1 cellular context compared by ENCODE assay signal in the genomic region with DNA sequence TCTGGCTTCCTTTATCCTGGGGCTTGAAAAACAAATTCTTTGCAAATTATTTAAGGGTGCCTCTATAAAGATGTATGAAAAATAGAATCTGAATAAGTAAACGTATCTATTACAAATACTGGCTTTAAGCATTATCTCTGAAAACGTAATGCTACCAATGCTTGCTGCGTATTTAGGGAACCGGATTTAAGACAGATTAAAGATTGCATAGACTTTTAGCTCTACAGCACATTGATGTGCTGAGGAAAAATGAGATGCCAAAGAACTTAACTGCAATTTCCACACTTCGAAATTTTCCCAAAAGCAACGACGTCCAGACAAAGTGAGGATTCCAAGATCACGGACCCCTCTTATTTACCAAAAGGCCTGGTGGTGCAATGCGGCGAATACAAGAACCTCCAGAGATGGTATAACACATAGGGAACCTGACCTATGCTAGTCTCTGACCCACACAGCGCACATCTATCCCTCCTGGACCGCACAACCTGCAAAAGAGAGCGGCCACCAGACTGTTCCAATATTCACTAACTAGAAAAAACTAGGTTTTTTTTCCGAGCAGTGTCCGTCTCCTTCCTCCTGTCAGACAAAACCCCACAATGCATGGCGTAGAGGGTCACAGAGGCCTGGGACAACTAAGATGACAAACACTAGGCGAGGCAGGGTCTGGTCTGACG.
TF ChIP-seq lines count a peak whose summit lies in the region.

No MANE protein-coding gene starts in this region.

TF ChIP-seq in K562, 482 proteins besides CTCF, POLR2A, EP300 and RAD21 (continued from another document and continues in another):
- TF ChIP-seq ZBTB40 (IDR thresholded peaks at IDR 0.05) (peak; percentile 22; the same call in 1 of the 2 replicates), ZBTB40 (CRISPR knock-in tag; IDR thresholded peaks at IDR 0.05) (no peak), RCOR1 (IDR thresholded peaks at IDR 0.05; ENCODE audit: borderline replicate concordance in 1 of 2, low read depth in 2 of 2, low read length in 2 of 2) (no peak), ZNF384 (IDR thresholded peaks at IDR 0.05; ENCODE audit: low read depth, low read length) (no peak), ARHGAP35 (IDR thresholded peaks at IDR 0.05; ENCODE audit: partially characterized antibody) (no peak), SNIP1 (IDR thresholded peaks at IDR 0.05; ENCODE audit: low read depth) (no peak), MEF2A (IDR thresholded peaks at IDR 0.05; ENCODE audit: control insufficient read depth, low read depth, low read length) (no peak), ZNF24 (IDR thresholded peaks at IDR 0.05) (0 out of 2 replicates have a peak, but pooled peaks have one; percentile 60), ZNF174 (CRISPR knock-in tag; IDR thresholded peaks at IDR 0.05) (no peak), ZBTB26 (CRISPR knock-in tag; IDR thresholded peaks at IDR 0.05) (no peak), BRD9 (IDR thresholded peaks at IDR 0.05; ENCODE audit: low read depth, partially characterized antibody) (peak; percentile 56), JUNB (CRISPR knock-in tag; conservative IDR thresholded peaks at IDR 0.05) (no peak), IRF2 (CRISPR knock-in tag; IDR thresholded peaks at IDR 0.05) (no peak), ZNF232 (CRISPR knock-in tag; IDR thresholded peaks at IDR 0.05) (0 out of 2 replicates have a peak, but pooled peaks have one; percentile 4)
- TF ChIP-seq, protein P1, sequence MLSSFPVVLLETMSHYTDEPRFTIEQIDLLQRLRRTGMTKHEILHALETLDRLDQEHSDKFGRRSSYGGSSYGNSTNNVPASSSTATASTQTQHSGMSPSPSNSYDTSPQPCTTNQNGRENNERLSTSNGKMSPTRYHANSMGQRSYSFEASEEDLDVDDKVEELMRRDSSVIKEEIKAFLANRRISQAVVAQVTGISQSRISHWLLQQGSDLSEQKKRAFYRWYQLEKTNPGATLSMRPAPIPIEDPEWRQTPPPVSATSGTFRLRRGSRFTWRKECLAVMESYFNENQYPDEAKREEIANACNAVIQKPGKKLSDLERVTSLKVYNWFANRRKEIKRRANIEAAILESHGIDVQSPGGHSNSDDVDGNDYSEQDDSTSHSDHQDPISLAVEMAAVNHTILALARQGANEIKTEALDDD (IDR thresholded peaks at IDR 0.05): 0 out of 2 replicates have a peak, but pooled peaks have one; percentile 39
- TF ChIP-seq, protein P2, sequence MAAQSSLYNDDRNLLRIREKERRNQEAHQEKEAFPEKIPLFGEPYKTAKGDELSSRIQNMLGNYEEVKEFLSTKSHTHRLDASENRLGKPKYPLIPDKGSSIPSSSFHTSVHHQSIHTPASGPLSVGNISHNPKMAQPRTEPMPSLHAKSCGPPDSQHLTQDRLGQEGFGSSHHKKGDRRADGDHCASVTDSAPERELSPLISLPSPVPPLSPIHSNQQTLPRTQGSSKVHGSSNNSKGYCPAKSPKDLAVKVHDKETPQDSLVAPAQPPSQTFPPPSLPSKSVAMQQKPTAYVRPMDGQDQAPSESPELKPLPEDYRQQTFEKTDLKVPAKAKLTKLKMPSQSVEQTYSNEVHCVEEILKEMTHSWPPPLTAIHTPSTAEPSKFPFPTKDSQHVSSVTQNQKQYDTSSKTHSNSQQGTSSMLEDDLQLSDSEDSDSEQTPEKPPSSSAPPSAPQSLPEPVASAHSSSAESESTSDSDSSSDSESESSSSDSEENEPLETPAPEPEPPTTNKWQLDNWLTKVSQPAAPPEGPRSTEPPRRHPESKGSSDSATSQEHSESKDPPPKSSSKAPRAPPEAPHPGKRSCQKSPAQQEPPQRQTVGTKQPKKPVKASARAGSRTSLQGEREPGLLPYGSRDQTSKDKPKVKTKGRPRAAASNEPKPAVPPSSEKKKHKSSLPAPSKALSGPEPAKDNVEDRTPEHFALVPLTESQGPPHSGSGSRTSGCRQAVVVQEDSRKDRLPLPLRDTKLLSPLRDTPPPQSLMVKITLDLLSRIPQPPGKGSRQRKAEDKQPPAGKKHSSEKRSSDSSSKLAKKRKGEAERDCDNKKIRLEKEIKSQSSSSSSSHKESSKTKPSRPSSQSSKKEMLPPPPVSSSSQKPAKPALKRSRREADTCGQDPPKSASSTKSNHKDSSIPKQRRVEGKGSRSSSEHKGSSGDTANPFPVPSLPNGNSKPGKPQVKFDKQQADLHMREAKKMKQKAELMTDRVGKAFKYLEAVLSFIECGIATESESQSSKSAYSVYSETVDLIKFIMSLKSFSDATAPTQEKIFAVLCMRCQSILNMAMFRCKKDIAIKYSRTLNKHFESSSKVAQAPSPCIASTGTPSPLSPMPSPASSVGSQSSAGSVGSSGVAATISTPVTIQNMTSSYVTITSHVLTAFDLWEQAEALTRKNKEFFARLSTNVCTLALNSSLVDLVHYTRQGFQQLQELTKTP (IDR thresholded peaks at IDR 0.05; ENCODE audit: low read depth in 1 of 2, partially characterized antibody in 2 of 2): peak in 1 of 2 experiments; percentile 55
- TF ChIP-seq, protein P3, sequence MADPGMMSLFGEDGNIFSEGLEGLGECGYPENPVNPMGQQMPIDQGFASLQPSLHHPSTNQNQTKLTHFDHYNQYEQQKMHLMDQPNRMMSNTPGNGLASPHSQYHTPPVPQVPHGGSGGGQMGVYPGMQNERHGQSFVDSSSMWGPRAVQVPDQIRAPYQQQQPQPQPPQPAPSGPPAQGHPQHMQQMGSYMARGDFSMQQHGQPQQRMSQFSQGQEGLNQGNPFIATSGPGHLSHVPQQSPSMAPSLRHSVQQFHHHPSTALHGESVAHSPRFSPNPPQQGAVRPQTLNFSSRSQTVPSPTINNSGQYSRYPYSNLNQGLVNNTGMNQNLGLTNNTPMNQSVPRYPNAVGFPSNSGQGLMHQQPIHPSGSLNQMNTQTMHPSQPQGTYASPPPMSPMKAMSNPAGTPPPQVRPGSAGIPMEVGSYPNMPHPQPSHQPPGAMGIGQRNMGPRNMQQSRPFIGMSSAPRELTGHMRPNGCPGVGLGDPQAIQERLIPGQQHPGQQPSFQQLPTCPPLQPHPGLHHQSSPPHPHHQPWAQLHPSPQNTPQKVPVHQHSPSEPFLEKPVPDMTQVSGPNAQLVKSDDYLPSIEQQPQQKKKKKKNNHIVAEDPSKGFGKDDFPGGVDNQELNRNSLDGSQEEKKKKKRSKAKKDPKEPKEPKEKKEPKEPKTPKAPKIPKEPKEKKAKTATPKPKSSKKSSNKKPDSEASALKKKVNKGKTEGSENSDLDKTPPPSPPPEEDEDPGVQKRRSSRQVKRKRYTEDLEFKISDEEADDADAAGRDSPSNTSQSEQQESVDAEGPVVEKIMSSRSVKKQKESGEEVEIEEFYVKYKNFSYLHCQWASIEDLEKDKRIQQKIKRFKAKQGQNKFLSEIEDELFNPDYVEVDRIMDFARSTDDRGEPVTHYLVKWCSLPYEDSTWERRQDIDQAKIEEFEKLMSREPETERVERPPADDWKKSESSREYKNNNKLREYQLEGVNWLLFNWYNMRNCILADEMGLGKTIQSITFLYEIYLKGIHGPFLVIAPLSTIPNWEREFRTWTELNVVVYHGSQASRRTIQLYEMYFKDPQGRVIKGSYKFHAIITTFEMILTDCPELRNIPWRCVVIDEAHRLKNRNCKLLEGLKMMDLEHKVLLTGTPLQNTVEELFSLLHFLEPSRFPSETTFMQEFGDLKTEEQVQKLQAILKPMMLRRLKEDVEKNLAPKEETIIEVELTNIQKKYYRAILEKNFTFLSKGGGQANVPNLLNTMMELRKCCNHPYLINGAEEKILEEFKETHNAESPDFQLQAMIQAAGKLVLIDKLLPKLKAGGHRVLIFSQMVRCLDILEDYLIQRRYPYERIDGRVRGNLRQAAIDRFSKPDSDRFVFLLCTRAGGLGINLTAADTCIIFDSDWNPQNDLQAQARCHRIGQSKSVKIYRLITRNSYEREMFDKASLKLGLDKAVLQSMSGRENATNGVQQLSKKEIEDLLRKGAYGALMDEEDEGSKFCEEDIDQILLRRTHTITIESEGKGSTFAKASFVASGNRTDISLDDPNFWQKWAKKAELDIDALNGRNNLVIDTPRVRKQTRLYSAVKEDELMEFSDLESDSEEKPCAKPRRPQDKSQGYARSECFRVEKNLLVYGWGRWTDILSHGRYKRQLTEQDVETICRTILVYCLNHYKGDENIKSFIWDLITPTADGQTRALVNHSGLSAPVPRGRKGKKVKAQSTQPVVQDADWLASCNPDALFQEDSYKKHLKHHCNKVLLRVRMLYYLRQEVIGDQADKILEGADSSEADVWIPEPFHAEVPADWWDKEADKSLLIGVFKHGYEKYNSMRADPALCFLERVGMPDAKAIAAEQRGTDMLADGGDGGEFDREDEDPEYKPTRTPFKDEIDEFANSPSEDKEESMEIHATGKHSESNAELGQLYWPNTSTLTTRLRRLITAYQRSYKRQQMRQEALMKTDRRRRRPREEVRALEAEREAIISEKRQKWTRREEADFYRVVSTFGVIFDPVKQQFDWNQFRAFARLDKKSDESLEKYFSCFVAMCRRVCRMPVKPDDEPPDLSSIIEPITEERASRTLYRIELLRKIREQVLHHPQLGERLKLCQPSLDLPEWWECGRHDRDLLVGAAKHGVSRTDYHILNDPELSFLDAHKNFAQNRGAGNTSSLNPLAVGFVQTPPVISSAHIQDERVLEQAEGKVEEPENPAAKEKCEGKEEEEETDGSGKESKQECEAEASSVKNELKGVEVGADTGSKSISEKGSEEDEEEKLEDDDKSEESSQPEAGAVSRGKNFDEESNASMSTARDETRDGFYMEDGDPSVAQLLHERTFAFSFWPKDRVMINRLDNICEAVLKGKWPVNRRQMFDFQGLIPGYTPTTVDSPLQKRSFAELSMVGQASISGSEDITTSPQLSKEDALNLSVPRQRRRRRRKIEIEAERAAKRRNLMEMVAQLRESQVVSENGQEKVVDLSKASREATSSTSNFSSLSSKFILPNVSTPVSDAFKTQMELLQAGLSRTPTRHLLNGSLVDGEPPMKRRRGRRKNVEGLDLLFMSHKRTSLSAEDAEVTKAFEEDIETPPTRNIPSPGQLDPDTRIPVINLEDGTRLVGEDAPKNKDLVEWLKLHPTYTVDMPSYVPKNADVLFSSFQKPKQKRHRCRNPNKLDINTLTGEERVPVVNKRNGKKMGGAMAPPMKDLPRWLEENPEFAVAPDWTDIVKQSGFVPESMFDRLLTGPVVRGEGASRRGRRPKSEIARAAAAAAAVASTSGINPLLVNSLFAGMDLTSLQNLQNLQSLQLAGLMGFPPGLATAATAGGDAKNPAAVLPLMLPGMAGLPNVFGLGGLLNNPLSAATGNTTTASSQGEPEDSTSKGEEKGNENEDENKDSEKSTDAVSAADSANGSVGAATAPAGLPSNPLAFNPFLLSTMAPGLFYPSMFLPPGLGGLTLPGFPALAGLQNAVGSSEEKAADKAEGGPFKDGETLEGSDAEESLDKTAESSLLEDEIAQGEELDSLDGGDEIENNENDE (IDR thresholded peaks at IDR 0.05; ENCODE audit: low read depth, low read length): no peak
